ENCODE assay signal across 9 cellular contexts in genomic region chr19:10861118-10861651, GRCh38. TPM values are rescaled to one million over a fixed set of nuclear protein-coding genes. Genes with fewer than 3 reads are reported as not detected.
A peak's percentile ranks its signal among the peaks of the same experiment; 100 is the strongest.
DNase-seq lines count a peak whose midpoint lies in the region; ATAC-seq and TF ChIP-seq lines count a peak whose summit lies in the region.
"Had no signal": no experiment of that assay in that cellular context is flagged by ENCODE, and none has a peak within 500 bp of the region (broad histone marks: within the 10 kb centered on the region; RNA-seq: fewer than 3 reads in every experiment).

No MANE protein-coding gene starts in this region.

- H3K9me3 ChIP-seq in aorta (ENCODE audit: control insufficient read depth, low read length) = no peaks in the 10 kb centered on the region

- intact Hi-C loops in Calu3 (cut with micrococcal nuclease; ENCODE audit: unreplicated experiment) = no loop called here
- intact Hi-C loops in left colon (cut with DNase I, micrococcal nuclease) = no loop called here
- intact Hi-C loops in aorta (cut with DNase I) = no loop called here

- no peaks in the 10 kb centered on the region for H3K36me3 Mint-ChIP-seq in Calu3 (ENCODE audit: insufficient read depth, unreplicated experiment)
- no peaks in the 10 kb centered on the region for H3K36me3 Mint-ChIP-seq in activated CD4-positive, alpha-beta memory T cell treated with anti-CD3 and anti-CD28 coated beads, Interleukin-2, amount 10 ng/mL, durations not matched to agents 7 days and 5 days (ENCODE audit: low read depth)
- H3K36me3 Mint-ChIP-seq in stimulated activated memory B cell treated with anti-CD40 and anti-IgM and Interleukin-4, amounts not matched to agents 10 μg/mL and 1 μg/mL and 100 μg/mL, for 72 hours = no peaks in the 10 kb centered on the region

- no peak overlapping the region for H3K27ac ChIP-seq in aorta (ENCODE audit: low read depth in 1 of 2, low read length in 2 of 2)
- H3K27ac ChIP-seq: epithelial cell of prostate had no signal

- H3K27ac Mint-ChIP-seq in Calu3 (ENCODE audit: unreplicated experiment) = no peak overlapping the region
- H3K27ac Mint-ChIP-seq in activated CD4-positive, alpha-beta memory T cell treated with anti-CD3 and anti-CD28 coated beads, Interleukin-2, amount 10 ng/mL, durations not matched to agents 7 days and 5 days = no peak overlapping the region
- H3K27ac Mint-ChIP-seq in stimulated activated memory B cell treated with anti-CD40 and anti-IgM and Interleukin-4, amounts not matched to agents 10 μg/mL and 1 μg/mL and 100 μg/mL, for 72 hours = no peak overlapping the region

- no peaks in the 10 kb centered on the region for H3K4me1 ChIP-seq in aorta (ENCODE audit: control insufficient read depth in 1 of 2, insufficient read depth in 2 of 2, low read length in 2 of 2)

- BruUV-seq in Calu3 (replicated peaks; lab: Mats Ljungman, UMichigan) = no TSS peak

- peak; percentile 48 for ATAC-seq in left colon
- no peak for ATAC-seq in HG03108 (IDR thresholded peaks at IDR 0.05; ENCODE audit: unreplicated experiment)
- ATAC-seq in aorta (ENCODE audit: low FRiP score) = no peak
- no peak for ATAC-seq in stimulated activated memory B cell treated with anti-CD40 and anti-IgM and Interleukin-4, amounts not matched to agents 10 μg/mL and 1 μg/mL and 100 μg/mL, for 72 hours

- TF ChIP-seq CTCF in Calu3 (IDR thresholded peaks at IDR 0.05; ENCODE audit: unreplicated experiment) = peak; percentile 18

- DNase-seq in Calu3 (peak; percentile 29), left colon (no peak), superior temporal gyrus (ENCODE audit: extremely low spot score) (no peak), aorta (no peak)
- peak; percentile 36 for DNase-seq in Jurkat, Clone E6-1 (ENCODE audit: low read depth, low spot score)
- peak; percentile 56 for DNase-seq in activated CD4-positive, alpha-beta memory T cell treated with anti-CD3 and anti-CD28 coated beads, Interleukin-2, amount 10 ng/mL, durations not matched to agents 7 days and 5 days

- no peaks in the 10 kb centered on the region for H3K36me3 ChIP-seq in aorta (ENCODE audit: control insufficient read depth in 1 of 2, insufficient read depth in 2 of 2, low read length in 1 of 2)

- H3K4me3 Mint-ChIP-seq in Calu3 (ENCODE audit: low read depth, unreplicated experiment) = no peak overlapping the region
- no peak overlapping the region for H3K4me3 Mint-ChIP-seq in activated CD4-positive, alpha-beta memory T cell treated with anti-CD3 and anti-CD28 coated beads, Interleukin-2, amount 10 ng/mL, durations not matched to agents 7 days and 5 days
- H3K4me3 Mint-ChIP-seq in stimulated activated memory B cell treated with anti-CD40 and anti-IgM and Interleukin-4, amounts not matched to agents 10 μg/mL and 1 μg/mL and 100 μg/mL, for 72 hours = no peak overlapping the region

- no peaks in the 10 kb centered on the region for H3K27me3 Mint-ChIP-seq in Calu3 (ENCODE audit: unreplicated experiment)
- H3K27me3 Mint-ChIP-seq in activated CD4-positive, alpha-beta memory T cell treated with anti-CD3 and anti-CD28 coated beads, Interleukin-2, amount 10 ng/mL, durations not matched to agents 7 days and 5 days = no peaks in the 10 kb centered on the region
- no peaks in the 10 kb centered on the region for H3K27me3 Mint-ChIP-seq in stimulated activated memory B cell treated with anti-CD40 and anti-IgM and Interleukin-4, amounts not matched to agents 10 μg/mL and 1 μg/mL and 100 μg/mL, for 72 hours

- H3K4me1 Mint-ChIP-seq in Calu3 (ENCODE audit: low read depth, unreplicated experiment) = peaks cover 11% of the 10 kb centered on the region
- H3K4me1 Mint-ChIP-seq in activated CD4-positive, alpha-beta memory T cell treated with anti-CD3 and anti-CD28 coated beads, Interleukin-2, amount 10 ng/mL, durations not matched to agents 7 days and 5 days = peaks cover 20% of the 10 kb centered on the region
- peaks cover 15% of the 10 kb centered on the region for H3K4me1 Mint-ChIP-seq in stimulated activated memory B cell treated with anti-CD40 and anti-IgM and Interleukin-4, amounts not matched to agents 10 μg/mL and 1 μg/mL and 100 μg/mL, for 72 hours

- POLR2A ChIA-PET in activated CD4-positive, alpha-beta memory T cell treated with anti-CD3 and anti-CD28 coated beads, Interleukin-2, amount 10 ng/mL, durations not matched to agents 7 days and 5 days (lab: Charles Lee) = interaction anchor here (1.0 kb wide), 1 partner anchor 141 kb away, joined by 3 read pairs; no protein-coding TSS in a partner anchor

- H3K4me3 ChIP-seq in Jurkat, Clone E6-1 (ENCODE audit: low read length) = no peak overlapping the region
- H3K4me3 ChIP-seq in aorta (ENCODE audit: low read length in 2 of 2) = no peak overlapping the region

- CTCF ChIA-PET in Calu3 (lab: Charles Lee) = no interaction called here
- CTCF ChIA-PET in activated CD4-positive, alpha-beta memory T cell treated with anti-CD3 and anti-CD28 coated beads, Interleukin-2, amount 10 ng/mL, durations not matched to agents 7 days and 5 days (lab: Charles Lee) = interaction anchor here (0.6 to 9.0 kb wide), 8 partner anchors 12 to 424 kb away, joined by 3 to 138 read pairs (median 5); partner anchors contain the start of genes DNM2, QTRT1 and TMED1

- 65 to 68% methylated on average over 7 of the region's 7 CpGs for WGBS in aorta, 2 donors

- H3K27me3 ChIP-seq in aorta (ENCODE audit: control insufficient read depth in 1 of 2, insufficient read depth in 2 of 2, low read length in 1 of 2) = no peaks in the 10 kb centered on the region

- H3K9me3 Mint-ChIP-seq in Calu3 (ENCODE audit: low read depth, unreplicated experiment) = no peaks in the 10 kb centered on the region
- no peaks in the 10 kb centered on the region for H3K9me3 Mint-ChIP-seq in activated CD4-positive, alpha-beta memory T cell treated with anti-CD3 and anti-CD28 coated beads, Interleukin-2, amount 10 ng/mL, durations not matched to agents 7 days and 5 days
- no peaks in the 10 kb centered on the region for H3K9me3 Mint-ChIP-seq in stimulated activated memory B cell treated with anti-CD40 and anti-IgM and Interleukin-4, amounts not matched to agents 10 μg/mL and 1 μg/mL and 100 μg/mL, for 72 hours

RNA-seq across cellular contexts. Expression of gene CARM1, which starts 10.2 kb away (rescaled TPM):
- total RNA-seq in Calu3 (2022) (29.1 and 32.8 TPM in 2 replicates), left colon (10 to 100 TPM; 48.3 to 58.3 TPM), aorta (10 to 100 TPM; 27.9 to 41.4 TPM)
- 74.3 TPM for polyA plus RNA-seq in Jurkat, Clone E6-1 (2012; ENCODE audit: insufficient read depth, insufficient read length)
- total RNA-seq in activated CD4-positive, alpha-beta memory T cell treated with anti-CD3 and anti-CD28 coated beads, Interleukin-2, amount 10 ng/mL, durations not matched to agents 7 days and 5 days = 10 to 100 TPM; 39.3 to 40.2 TPM
- 10 to 100 TPM; 11.5 to 23.9 TPM for polyA plus RNA-seq in aorta

RNA-seq across cellular contexts. Expression of gene C19orf38, which starts 13.0 kb away (rescaled TPM):
- total RNA-seq in Calu3 (2022) = 0.51 TPM in 1 of 2 replicates, not detected in the other
- not detected for polyA plus RNA-seq in Jurkat, Clone E6-1 (2012; ENCODE audit: insufficient read depth, insufficient read length)
- 1 to 10 TPM; 1.1 to 1.8 TPM for total RNA-seq in activated CD4-positive, alpha-beta memory T cell treated with anti-CD3 and anti-CD28 coated beads, Interleukin-2, amount 10 ng/mL, durations not matched to agents 7 days and 5 days
- total RNA-seq in left colon = under 1 TPM; 0.49 to 0.98 TPM
- total RNA-seq in aorta = 1 to 10 TPM; 1.5 to 2.0 TPM
- 1 to 10 TPM in 1 of 2 donors, under 1 TPM in 1; 0.90 to 1.6 TPM for polyA plus RNA-seq in aorta

RNA-seq across cellular contexts. Expression of gene TMED1, which starts 25.2 kb away (rescaled TPM):
- total RNA-seq in Calu3 (2022) = 20.7 and 22.6 TPM in 2 replicates
- polyA plus RNA-seq in Jurkat, Clone E6-1 (2012; ENCODE audit: insufficient read depth, insufficient read length) = 16.4 TPM
- total RNA-seq in activated CD4-positive, alpha-beta memory T cell treated with anti-CD3 and anti-CD28 coated beads, Interleukin-2, amount 10 ng/mL, durations not matched to agents 7 days and 5 days = 10 to 100 TPM; 15.7 to 17.3 TPM
- total RNA-seq in left colon = 10 to 100 TPM; 16.9 to 19.5 TPM
- 10 to 100 TPM; 14.4 to 17.9 TPM for total RNA-seq in aorta
- polyA plus RNA-seq in aorta = 10 to 100 TPM; 29.2 to 34.4 TPM

Comparison
In these comparisons a context has a peak if more than half of its experiments do, and no peak if none do; other contexts are left out.
1. DNase-seq: peak in Calu3 (single experiment), Jurkat, Clone E6-1 (single experiment) and activated CD4-positive, alpha-beta memory T cell treated with anti-CD3 and anti-CD28 coated beads, Interleukin-2, amount 10 ng/mL, durations not matched to agents 7 days and 5 days (single experiment); none in left colon (0 of 2), superior temporal gyrus (single experiment) and aorta (0 of 2).